Comparison of ENCODE assay signal across 1 cellular context in the genomic region with DNA sequence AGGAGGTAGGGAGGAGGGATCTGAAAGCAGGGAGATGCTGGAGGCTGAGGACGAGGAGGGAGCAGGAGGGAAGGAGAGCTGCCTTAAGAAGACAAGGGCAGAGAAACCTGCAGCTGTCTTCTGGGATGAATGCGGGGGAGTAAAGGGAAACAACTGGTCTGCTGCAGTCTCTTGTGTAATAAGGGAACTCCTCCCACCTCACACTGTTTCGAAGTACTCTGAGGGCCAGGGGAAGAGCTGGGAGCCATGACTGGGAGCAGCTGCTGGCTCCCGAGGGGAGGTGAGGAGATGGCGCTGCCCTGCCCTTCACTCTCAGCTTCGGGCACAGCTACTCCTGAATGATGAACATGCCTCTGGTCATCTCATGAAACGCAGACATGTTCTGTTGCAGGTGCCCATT.
TF ChIP-seq lines count a peak whose summit lies in the region.

No MANE protein-coding gene starts in this region.

TF ChIP-seq in GM23338, 12 proteins besides CTCF, POLR2A, EP300 and RAD21 (continued from another document):
- TF ChIP-seq, protein P1, sequence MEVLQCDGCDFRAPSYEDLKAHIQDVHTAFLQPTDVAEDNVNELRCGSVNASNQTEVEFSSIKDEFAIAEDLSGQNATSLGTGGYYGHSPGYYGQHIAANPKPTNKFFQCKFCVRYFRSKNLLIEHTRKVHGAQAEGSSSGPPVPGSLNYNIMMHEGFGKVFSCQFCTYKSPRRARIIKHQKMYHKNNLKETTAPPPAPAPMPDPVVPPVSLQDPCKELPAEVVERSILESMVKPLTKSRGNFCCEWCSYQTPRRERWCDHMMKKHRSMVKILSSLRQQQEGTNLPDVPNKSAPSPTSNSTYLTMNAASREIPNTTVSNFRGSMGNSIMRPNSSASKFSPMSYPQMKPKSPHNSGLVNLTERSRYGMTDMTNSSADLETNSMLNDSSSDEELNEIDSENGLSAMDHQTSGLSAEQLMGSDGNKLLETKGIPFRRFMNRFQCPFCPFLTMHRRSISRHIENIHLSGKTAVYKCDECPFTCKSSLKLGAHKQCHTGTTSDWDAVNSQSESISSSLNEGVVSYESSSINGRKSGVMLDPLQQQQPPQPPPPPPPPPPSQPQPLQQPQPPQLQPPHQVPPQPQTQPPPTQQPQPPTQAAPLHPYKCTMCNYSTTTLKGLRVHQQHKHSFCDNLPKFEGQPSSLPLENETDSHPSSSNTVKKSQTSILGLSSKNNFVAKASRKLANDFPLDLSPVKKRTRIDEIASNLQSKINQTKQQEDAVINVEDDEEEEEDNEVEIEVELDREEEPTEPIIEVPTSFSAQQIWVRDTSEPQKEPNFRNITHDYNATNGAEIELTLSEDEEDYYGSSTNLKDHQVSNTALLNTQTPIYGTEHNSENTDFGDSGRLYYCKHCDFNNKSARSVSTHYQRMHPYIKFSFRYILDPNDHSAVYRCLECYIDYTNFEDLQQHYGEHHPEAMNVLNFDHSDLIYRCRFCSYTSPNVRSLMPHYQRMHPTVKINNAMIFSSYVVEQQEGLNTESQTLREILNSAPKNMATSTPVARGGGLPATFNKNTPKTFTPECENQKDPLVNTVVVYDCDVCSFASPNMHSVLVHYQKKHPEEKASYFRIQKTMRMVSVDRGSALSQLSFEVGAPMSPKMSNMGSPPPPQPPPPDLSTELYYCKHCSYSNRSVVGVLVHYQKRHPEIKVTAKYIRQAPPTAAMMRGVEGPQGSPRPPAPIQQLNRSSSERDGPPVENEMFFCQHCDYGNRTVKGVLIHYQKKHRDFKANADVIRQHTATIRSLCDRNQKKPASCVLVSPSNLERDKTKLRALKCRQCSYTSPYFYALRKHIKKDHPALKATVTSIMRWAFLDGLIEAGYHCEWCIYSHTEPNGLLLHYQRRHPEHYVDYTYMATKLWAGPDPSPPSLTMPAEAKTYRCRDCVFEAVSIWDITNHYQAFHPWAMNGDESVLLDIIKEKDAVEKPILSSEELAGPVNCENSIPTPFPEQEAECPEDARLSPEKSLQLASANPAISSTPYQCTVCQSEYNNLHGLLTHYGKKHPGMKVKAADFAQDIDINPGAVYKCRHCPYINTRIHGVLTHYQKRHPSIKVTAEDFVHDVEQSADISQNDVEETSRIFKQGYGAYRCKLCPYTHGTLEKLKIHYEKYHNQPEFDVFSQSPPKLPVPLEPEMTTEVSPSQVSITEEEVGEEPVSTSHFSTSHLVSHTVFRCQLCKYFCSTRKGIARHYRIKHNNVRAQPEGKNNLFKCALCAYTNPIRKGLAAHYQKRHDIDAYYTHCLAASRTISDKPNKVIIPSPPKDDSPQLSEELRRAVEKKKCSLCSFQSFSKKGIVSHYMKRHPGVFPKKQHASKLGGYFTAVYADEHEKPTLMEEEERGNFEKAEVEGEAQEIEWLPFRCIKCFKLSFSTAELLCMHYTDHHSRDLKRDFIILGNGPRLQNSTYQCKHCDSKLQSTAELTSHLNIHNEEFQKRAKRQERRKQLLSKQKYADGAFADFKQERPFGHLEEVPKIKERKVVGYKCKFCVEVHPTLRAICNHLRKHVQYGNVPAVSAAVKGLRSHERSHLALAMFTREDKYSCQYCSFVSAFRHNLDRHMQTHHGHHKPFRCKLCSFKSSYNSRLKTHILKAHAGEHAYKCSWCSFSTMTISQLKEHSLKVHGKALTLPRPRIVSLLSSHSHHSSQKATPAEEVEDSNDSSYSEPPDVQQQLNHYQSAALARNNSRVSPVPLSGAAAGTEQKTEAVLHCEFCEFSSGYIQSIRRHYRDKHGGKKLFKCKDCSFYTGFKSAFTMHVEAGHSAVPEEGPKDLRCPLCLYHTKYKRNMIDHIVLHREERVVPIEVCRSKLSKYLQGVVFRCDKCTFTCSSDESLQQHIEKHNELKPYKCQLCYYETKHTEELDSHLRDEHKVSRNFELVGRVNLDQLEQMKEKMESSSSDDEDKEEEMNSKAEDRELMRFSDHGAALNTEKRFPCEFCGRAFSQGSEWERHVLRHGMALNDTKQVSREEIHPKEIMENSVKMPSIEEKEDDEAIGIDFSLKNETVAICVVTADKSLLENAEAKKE (CRISPR knock-in tag; IDR thresholded peaks at IDR 0.05): no peak
- TF ChIP-seq REST (IDR thresholded peaks at IDR 0.05; ENCODE audit: unreplicated experiment) (no peak), POLR2AphosphoS5 (IDR thresholded peaks at IDR 0.05; ENCODE audit: low read depth) (no peak), CREB1 (CRISPR knock-in tag; IDR thresholded peaks at IDR 0.05; ENCODE audit: low read depth) (no peak), EZH2 (IDR thresholded peaks at IDR 0.05; ENCODE audit: low read depth, unreplicated experiment) (no peak), EZH2phosphoT487 (IDR thresholded peaks at IDR 0.05; ENCODE audit: unreplicated experiment) (no peak), ZNF331 (CRISPR knock-in tag; IDR thresholded peaks at IDR 0.05; ENCODE audit: low read depth) (no peak), JUNB (IDR thresholded peaks at IDR 0.05; ENCODE audit: unreplicated experiment) (no peak), STAT1 (IDR thresholded peaks at IDR 0.05; ENCODE audit: unreplicated experiment) (no peak)
- TF ChIP-seq, protein P2, sequence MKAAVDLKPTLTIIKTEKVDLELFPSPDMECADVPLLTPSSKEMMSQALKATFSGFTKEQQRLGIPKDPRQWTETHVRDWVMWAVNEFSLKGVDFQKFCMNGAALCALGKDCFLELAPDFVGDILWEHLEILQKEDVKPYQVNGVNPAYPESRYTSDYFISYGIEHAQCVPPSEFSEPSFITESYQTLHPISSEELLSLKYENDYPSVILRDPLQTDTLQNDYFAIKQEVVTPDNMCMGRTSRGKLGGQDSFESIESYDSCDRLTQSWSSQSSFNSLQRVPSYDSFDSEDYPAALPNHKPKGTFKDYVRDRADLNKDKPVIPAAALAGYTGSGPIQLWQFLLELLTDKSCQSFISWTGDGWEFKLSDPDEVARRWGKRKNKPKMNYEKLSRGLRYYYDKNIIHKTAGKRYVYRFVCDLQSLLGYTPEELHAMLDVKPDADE (IDR thresholded peaks at IDR 0.05): no peak
